8 cellular contexts compared by ENCODE assay signal in the genomic region with DNA sequence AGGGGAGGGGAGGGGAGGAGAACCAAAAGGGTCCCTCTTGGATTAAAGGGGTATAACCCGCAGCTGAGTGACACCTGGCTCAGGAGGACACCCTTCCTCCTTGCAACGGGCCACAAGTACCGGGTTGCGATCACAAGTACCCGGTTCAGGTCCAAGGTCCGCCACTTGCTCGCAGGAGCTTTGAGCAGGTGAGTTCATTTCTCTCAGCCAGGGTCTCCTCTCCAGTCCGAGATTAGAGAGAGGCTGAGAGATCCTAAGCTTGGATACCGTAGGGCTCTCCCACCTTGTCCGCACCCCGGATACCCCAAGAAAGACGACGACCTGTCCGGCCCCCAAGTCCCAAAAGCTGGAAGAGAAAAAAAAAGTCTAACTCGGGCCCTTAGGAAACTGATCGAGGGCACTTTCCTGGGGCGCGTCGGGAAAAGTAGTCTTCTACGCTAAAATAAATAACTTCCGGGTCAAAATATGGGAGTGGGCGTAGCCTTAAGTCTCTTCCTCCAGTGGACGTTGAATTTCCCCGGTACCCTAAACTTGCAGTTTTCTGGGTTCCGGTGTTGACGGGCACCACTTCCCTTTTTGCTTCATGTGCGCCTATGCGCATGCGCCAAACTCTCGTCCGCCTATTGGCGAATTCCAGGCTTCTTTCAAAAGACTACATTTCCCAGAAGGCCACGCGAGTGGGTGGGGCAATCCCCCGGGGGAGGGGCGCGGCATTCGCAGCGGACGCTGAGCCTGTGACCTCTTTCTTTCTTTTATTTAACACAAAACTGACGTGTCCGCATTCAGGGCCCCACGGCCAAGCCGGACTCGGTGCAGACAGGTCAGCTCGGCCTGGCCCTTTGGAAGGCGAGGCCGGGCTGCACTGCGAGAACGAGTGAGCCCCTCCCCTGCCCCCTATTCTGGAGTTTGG. TPM values are rescaled to one million over a fixed set of nuclear protein-coding genes. Genes with fewer than 3 reads are reported as not detected.
A peak's percentile ranks its signal among the peaks of the same experiment; 100 is the strongest.
DNase-seq lines count a peak whose midpoint lies in the region; ATAC-seq and TF ChIP-seq lines count a peak whose summit lies in the region.

No MANE protein-coding gene starts in this region.

- H3K27ac Mint-ChIP-seq in IgD-negative memory B cell = peak overlapping the region; percentile 87 to 96 (median 90)

- H3K4me3 ChIP-seq in epithelial cell of proximal tubule (ENCODE audit: low read depth, low read length) (peak overlapping the region; percentile 86), mucosa of descending colon (peak overlapping the region; percentile 63)

- H3K36me3 ChIP-seq in mucosa of descending colon (ENCODE audit: low read depth) = peaks cover 4% of the 10 kb centered on the region

- H3K4me3 Mint-ChIP-seq in IgD-negative memory B cell = peak overlapping the region; percentile 87 to 98 (median 96)

- H3K9me3 ChIP-seq in mucosa of descending colon = no peaks in the 10 kb centered on the region

- ATAC-seq in GM21576 (IDR thresholded peaks at IDR 0.05; ENCODE audit: unreplicated experiment) (peak; percentile 76), mucosa of descending colon (peak; percentile 91)

- TF ChIP-seq CTCF in epithelial cell of proximal tubule (conservative IDR thresholded peaks at IDR 0.05; ENCODE audit: low read depth, low read length) (no peak), mucosa of descending colon (IDR thresholded peaks at IDR 0.05) (no peak)

- H3K36me3 Mint-ChIP-seq in IgD-negative memory B cell = no peaks in the 10 kb centered on the region

- no peaks in the 10 kb centered on the region for H3K27me3 Mint-ChIP-seq in IgD-negative memory B cell

- H3K9me3 Mint-ChIP-seq in IgD-negative memory B cell = peaks cover 0 to 1% (median 0%) of the 10 kb centered on the region in 3 donors

- H3K4me1 ChIP-seq in mucosa of descending colon (ENCODE audit: low read depth) = peaks cover 22% of the 10 kb centered on the region

- intact Hi-C loops in mucosa of descending colon (cut with DNase I, micrococcal nuclease) = no loop called here

- H3K4me1 Mint-ChIP-seq in IgD-negative memory B cell = peaks cover 4 to 9% (median 5%) of the 10 kb centered on the region in 3 donors

- DNase-seq in DMS153 (lab: John Stamatoyannopoulos, UW) (peak; percentile 99), OCI-M1 (lab: John Stamatoyannopoulos, UW) (peak; percentile 100), activated T-cell treated with anti-CD3 and anti-CD28 coated beads for 48 hours (ENCODE audit: low read depth) (peak; percentile 97), epithelial cell of proximal tubule (ENCODE audit: low read depth) (peak; percentile 97), mucosa of descending colon (peak; percentile 99)
- DNase-seq in stimulated activated CD8-positive, alpha-beta memory T cell treated with anti-CD3 and anti-CD28 coated beads, Interleukin-4, amount 100 ng/mL, for 1 hour (ENCODE audit: low read depth in 2 of 2, low spot score in 1 of 2) = peak; percentile 99 to 100

RNA-seq across cellular contexts. Expression of gene C19orf67, which starts 4.4 kb away (rescaled TPM):
- polyA plus RNA-seq in IgD-negative memory B cell = not detected
- total RNA-seq in epithelial cell of proximal tubule (0.63 TPM in 1 of 2 replicates, not detected in the other), mucosa of descending colon (under 1 TPM in 1 of 3 donors, not detected in 2; 0.27 TPM)

RNA-seq across cellular contexts. Expression of gene MISP3, which starts 8.6 kb away (rescaled TPM):
- 0.16 TPM for polyA plus RNA-seq in IgD-negative memory B cell
- total RNA-seq in epithelial cell of proximal tubule (0.80 and 6.0 TPM in 2 replicates), mucosa of descending colon (10 to 100 TPM; 13.6 to 34.2 (median 32.9) TPM)

RNA-seq across cellular contexts. Expression of gene SAMD1, which starts 9.4 kb away (rescaled TPM):
- 2.8 TPM for polyA plus RNA-seq in IgD-negative memory B cell
- total RNA-seq in epithelial cell of proximal tubule (30.7 and 53.6 TPM in 2 replicates), mucosa of descending colon (10 to 100 TPM; 39.8 to 61.8 (median 49.6) TPM)

RNA-seq across cellular contexts. Expression of gene PALM3, which starts 19.3 kb away (rescaled TPM):
- polyA plus RNA-seq in IgD-negative memory B cell = not detected
- 0.17 and 0.36 TPM in 2 replicates for total RNA-seq in epithelial cell of proximal tubule
- 1 to 10 TPM in 2 of 3 donors, under 1 TPM in 1; 0.82 to 1.2 (median 1.0) TPM for total RNA-seq in mucosa of descending colon

RNA-seq across cellular contexts. Expression of gene PRKACA, which starts 36.4 kb away (rescaled TPM):
- 1.4 TPM for polyA plus RNA-seq in IgD-negative memory B cell
- total RNA-seq in epithelial cell of proximal tubule (40.8 and 41.0 TPM in 2 replicates), mucosa of descending colon (100 to 1,000 TPM in 1 of 3 donors, 10 to 100 TPM in 2; 75.4 to 100 (median 89.1) TPM)

Comparison
In these comparisons a context has a peak if more than half of its experiments do, and no peak if none do; other contexts are left out.
1. Peak in every context shown above with its lines: DNase-seq, ATAC-seq and H3K4me3 ChIP-seq.